ENCODE assay signal across 11 cellular contexts in the genomic region with DNA sequence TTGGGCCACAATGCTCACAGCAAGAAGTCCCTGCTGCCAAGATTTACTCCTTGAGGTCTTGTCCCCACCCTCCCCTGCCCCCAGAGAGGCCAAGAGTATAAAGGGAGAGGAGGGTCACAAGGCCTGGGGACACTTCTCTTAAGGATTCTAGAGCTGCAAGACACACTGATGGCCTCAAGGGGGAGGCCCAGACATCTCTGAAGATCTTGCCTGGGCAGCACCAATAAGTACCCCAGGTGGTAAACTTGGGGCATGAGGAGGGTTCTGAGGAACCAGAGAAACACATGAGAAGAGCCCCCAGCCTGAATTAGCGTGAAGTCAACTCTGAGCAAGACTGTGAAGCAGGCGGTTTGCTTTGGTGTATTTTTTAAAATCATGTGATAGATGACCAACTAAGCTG. TPM values are rescaled to one million over a fixed set of nuclear protein-coding genes. Genes with fewer than 3 reads are reported as not detected.
A peak's percentile ranks its signal among the peaks of the same experiment; 100 is the strongest.
DNase-seq lines count a peak whose midpoint lies in the region; FAIRE-seq and TF ChIP-seq lines count a peak whose summit lies in the region.
"Had no signal": no experiment of that assay in that cellular context is flagged by ENCODE, and none has a peak within 500 bp of the region (broad histone marks: within the 10 kb centered on the region; RNA-seq: fewer than 3 reads in every experiment).

No MANE protein-coding gene starts in this region.

- no peak overlapping the region for H2AFZ ChIP-seq in astrocyte (ENCODE audit: low read depth, low read length)

- H3K36me3 Mint-ChIP-seq in astrocyte (ENCODE audit: low read depth, unreplicated experiment) (peaks cover 5% of the 10 kb centered on the region), nephron progenitor cell (ENCODE audit: low read depth) (no peaks in the 10 kb centered on the region)
- H3K36me3 Mint-ChIP-seq: brain had no signal

- H3K27me3 Mint-ChIP-seq in astrocyte (ENCODE audit: low read depth, unreplicated experiment), result peaks cover 33% of the 10 kb centered on the region
- peaks cover 27% of the 10 kb centered on the region for H3K27me3 Mint-ChIP-seq in nephron progenitor cell (ENCODE audit: low read depth, poor library complexity)

- DNase-seq in GM12864 (ENCODE audit: low read depth) (no peak), KBM-7 (peak; percentile 30), astrocyte (ENCODE audit: low read depth) (no peak), nephron progenitor cell (no peak), activated gamma-delta T cell (lab: John Stamatoyannopoulos, UW) (no peak)
- DNase-seq in activated effector memory CD4-positive, alpha-beta T cell treated with anti-CD3 and anti-CD28 coated beads, Interleukin-2, amount 50 U/mL, for 16 hours, result no peak
- DNase-seq in effector CD4-positive, alpha-beta T cell, result no peak
- DNase-seq: activated CD4-positive, alpha-beta T cell treated with anti-CD3 and anti-CD28 coated beads, Interleukin-2, amount 10 ng/mL, durations not matched to agents 7 days and 5 days; hippocampal formation; NCI-H446 treated with DMSO at 0.1 percent for 48 hours had no signal

- TF ChIP-seq CTCF in GM12864 (IDR thresholded peaks at IDR 0.05; ENCODE audit: low read depth, low read length, missing control alignments) (peak; percentile 60), astrocyte (IDR thresholded peaks at IDR 0.05; ENCODE audit: insufficient read depth, low read depth, low read length) (peak; percentile 9), nephron progenitor cell (IDR thresholded peaks at IDR 0.05) (peak; percentile 15)

- H3K4me3 Mint-ChIP-seq in astrocyte (ENCODE audit: unreplicated experiment), result no peak overlapping the region
- H3K4me3 Mint-ChIP-seq in nephron progenitor cell, result no peak overlapping the region
- H3K4me3 Mint-ChIP-seq: activated CD4-positive, alpha-beta T cell treated with anti-CD3 and anti-CD28 coated beads, Interleukin-2, amount 10 ng/mL, durations not matched to agents 7 days and 5 days; brain had no signal

- H3K4me2 ChIP-seq in astrocyte (ENCODE audit: low read length), result no peak overlapping the region

- H3K9ac ChIP-seq in astrocyte (ENCODE audit: low read length), result no peak overlapping the region

- no peak overlapping the region for H3K27ac ChIP-seq in astrocyte (ENCODE audit: low read depth, low read length)

- H3K9me3 ChIP-seq in astrocyte (ENCODE audit: insufficient read depth, low read depth, low read length), result no peaks in the 10 kb centered on the region

- FAIRE-seq in astrocyte (lab: Jason Lieb, UNC), result no peak

- no peaks in the 10 kb centered on the region for H3K79me2 ChIP-seq in astrocyte (ENCODE audit: insufficient read depth, low read length)

- H3K27me3 ChIP-seq in astrocyte (ENCODE audit: insufficient read depth, low read length), result peaks cover 14% of the 10 kb centered on the region

- in situ Hi-C loops in KBM-7 (cut with MboI; ENCODE audit: low pct_unique_long_range_greater_than_20kb, low sequenced_read_pairs), result loop anchor here (25.0 kb wide), 1 partner anchor 471 kb away; no protein-coding TSS in a partner anchor

- peaks cover 5% of the 10 kb centered on the region for H3K9me3 Mint-ChIP-seq in astrocyte (ENCODE audit: unreplicated experiment)
- no peaks in the 10 kb centered on the region for H3K9me3 Mint-ChIP-seq in nephron progenitor cell
- H3K9me3 Mint-ChIP-seq: activated CD4-positive, alpha-beta T cell treated with anti-CD3 and anti-CD28 coated beads, Interleukin-2, amount 10 ng/mL, durations not matched to agents 7 days and 5 days; brain had no signal

- no peaks in the 10 kb centered on the region for H3K4me1 ChIP-seq in astrocyte (ENCODE audit: insufficient read depth, low read length)

- H4K20me1 ChIP-seq in astrocyte (ENCODE audit: insufficient read depth, low read length), result no peaks in the 10 kb centered on the region

- H3K27ac Mint-ChIP-seq in astrocyte (ENCODE audit: unreplicated experiment), result no peak overlapping the region
- H3K27ac Mint-ChIP-seq in nephron progenitor cell, result no peak overlapping the region
- H3K27ac Mint-ChIP-seq: activated CD4-positive, alpha-beta T cell treated with anti-CD3 and anti-CD28 coated beads, Interleukin-2, amount 10 ng/mL, durations not matched to agents 7 days and 5 days; brain had no signal

- no peaks in the 10 kb centered on the region for H3K36me3 ChIP-seq in astrocyte (ENCODE audit: insufficient read depth, low read length)

- no peak overlapping the region for H3K4me3 ChIP-seq in GM12864 (ENCODE audit: low read depth, low read length)
- H3K4me3 ChIP-seq in astrocyte (ENCODE audit: insufficient read depth, low read depth, low read length), result no peak overlapping the region

- no peaks in the 10 kb centered on the region for H3K4me1 Mint-ChIP-seq in astrocyte (ENCODE audit: low read depth, unreplicated experiment)
- peaks cover 5% of the 10 kb centered on the region for H3K4me1 Mint-ChIP-seq in nephron progenitor cell
- H3K4me1 Mint-ChIP-seq: activated CD4-positive, alpha-beta T cell treated with anti-CD3 and anti-CD28 coated beads, Interleukin-2, amount 10 ng/mL, durations not matched to agents 7 days and 5 days had no signal

RNA-seq across cellular contexts. Expression of a gene that starts 26.8 kb away (rescaled TPM):
- total RNA-seq in astrocyte, result 13.9 and 17.6 TPM in 2 replicates

RNA-seq across cellular contexts. Expression of a gene that starts 53.0 kb away (rescaled TPM):
- total RNA-seq in astrocyte, result not detected in 2 replicates

Comparison
In these comparisons a context has a peak if more than half of its experiments do, and no peak if none do; other contexts are left out.
1. CTCF ChIP-seq: peak in every context shown above with its lines; median percentile 60 in GM12864; 15 in nephron progenitor cell; 9 in astrocyte.